ENCODE assay signal across 8 cellular contexts in the genomic region with DNA sequence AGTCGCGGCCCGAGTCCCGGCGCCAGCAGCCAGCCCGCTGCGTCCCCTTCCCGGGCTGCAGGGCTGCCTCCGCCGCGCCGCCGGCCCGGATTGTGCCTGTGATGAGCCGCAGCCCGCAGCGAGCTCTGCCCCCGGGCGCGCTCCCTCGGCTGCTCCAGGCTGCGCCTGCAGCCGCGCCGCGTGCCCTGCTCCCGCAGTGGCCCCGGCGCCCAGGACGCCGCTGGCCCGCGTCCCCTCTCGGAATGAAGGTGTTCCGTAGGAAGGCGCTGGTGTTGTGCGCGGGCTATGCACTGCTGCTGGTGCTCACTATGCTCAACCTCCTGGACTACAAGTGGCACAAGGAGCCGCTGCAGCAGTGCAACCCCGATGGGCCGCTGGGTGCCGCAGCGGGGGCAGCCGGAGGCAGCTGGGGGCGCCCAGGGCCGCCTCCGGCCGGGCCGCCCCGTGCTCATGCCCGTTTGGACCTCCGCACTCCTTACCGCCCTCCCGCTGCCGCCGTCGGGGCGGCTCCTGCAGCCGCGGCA. TPM values are rescaled to one million over a fixed set of nuclear protein-coding genes. Genes with fewer than 3 reads are reported as not detected.
DNase-seq lines count a peak whose midpoint lies in the region; ATAC-seq and TF ChIP-seq lines count a peak whose summit lies in the region.

No MANE protein-coding gene starts in this region.

- intact Hi-C loops in Right ventricle myocardium superior (cut with DNase I) (no loop called here), cardiac septum (cut with DNase I) (loop anchor here (5.0 to 10.0 kb wide), 2 partner anchors 187 to 324 kb away; no protein-coding TSS in a partner anchor)

- H3K4me1 Mint-ChIP-seq in T-helper 2 cell treated with Interferon-gamma antibody and Interleukin-4, amounts not matched to agents 5 μg/mL and 100 μg/mL, for 36 hours (ENCODE audit: low read depth), result peaks cover 55% of the 10 kb centered on the region
- peaks cover 22% of the 10 kb centered on the region for H3K4me1 Mint-ChIP-seq in memory B cell

- peak overlapping the region; percentile 67 for H3K4me3 ChIP-seq in choroid plexus epithelial cell (ENCODE audit: low read depth, low read length)

- ATAC-seq in Right ventricle myocardium superior (ENCODE audit: poor library complexity) (peak; percentile 11), HG03064 (IDR thresholded peaks at IDR 0.05; ENCODE audit: low read depth, unreplicated experiment) (peak; percentile 36), memory B cell (ENCODE audit: low read depth) (peak; percentile 45)

- peaks cover 20% of the 10 kb centered on the region for H3K36me3 Mint-ChIP-seq in T-helper 2 cell treated with Interferon-gamma antibody and Interleukin-4, amounts not matched to agents 5 μg/mL and 100 μg/mL, for 36 hours (ENCODE audit: low read depth)
- H3K36me3 Mint-ChIP-seq in memory B cell, result peaks cover 2% of the 10 kb centered on the region

- DNase-seq in Right ventricle myocardium superior (peak; percentile 41), cardiac septum (ENCODE audit: low spot score) (no peak), choroid plexus epithelial cell (ENCODE audit: low read depth) (peak; percentile 65), memory B cell (ENCODE audit: low spot score in 2 of 2) (peak in 1 of 2 donors; percentile 53), NCI-H774 (lab: John Stamatoyannopoulos, UW) (no peak)
- DNase-seq in T-helper 2 cell treated with Interferon-gamma antibody and Interleukin-4, amounts not matched to agents 5 μg/mL and 100 μg/mL, for 36 hours (ENCODE audit: low spot score), result peak; percentile 46
- peak; percentile 22 for DNase-seq in stimulated activated naive CD4-positive, alpha-beta T cell treated with Interleukin-2 at 50 U/mL for 16 hours (lab: John Stamatoyannopoulos, UW)

- H3K27ac Mint-ChIP-seq in T-helper 2 cell treated with Interferon-gamma antibody and Interleukin-4, amounts not matched to agents 5 μg/mL and 100 μg/mL, for 36 hours, result no peak overlapping the region
- no peak overlapping the region for H3K27ac Mint-ChIP-seq in memory B cell

- peaks cover 6% of the 10 kb centered on the region for H3K27me3 Mint-ChIP-seq in T-helper 2 cell treated with Interferon-gamma antibody and Interleukin-4, amounts not matched to agents 5 μg/mL and 100 μg/mL, for 36 hours (ENCODE audit: low read depth)
- no peaks in the 10 kb centered on the region for H3K27me3 Mint-ChIP-seq in memory B cell

- H3K9me3 Mint-ChIP-seq in T-helper 2 cell treated with Interferon-gamma antibody and Interleukin-4, amounts not matched to agents 5 μg/mL and 100 μg/mL, for 36 hours, result no peaks in the 10 kb centered on the region
- no peaks in the 10 kb centered on the region for H3K9me3 Mint-ChIP-seq in memory B cell

- H3K4me3 Mint-ChIP-seq in T-helper 2 cell treated with Interferon-gamma antibody and Interleukin-4, amounts not matched to agents 5 μg/mL and 100 μg/mL, for 36 hours, result peak overlapping the region; percentile 68
- peak overlapping the region; percentile 63 for H3K4me3 Mint-ChIP-seq in memory B cell

- TF ChIP-seq CTCF in choroid plexus epithelial cell (conservative IDR thresholded peaks at IDR 0.05; ENCODE audit: low read depth, low read length), result peak; percentile 15

RNA-seq across cellular contexts. Expression of a gene that starts 1.2 kb away (rescaled TPM):
- total RNA-seq in Right ventricle myocardium superior (1.7 TPM), cardiac septum (2.4 TPM)

Comparison
In these comparisons a context has a peak if more than half of its experiments do, and no peak if none do; other contexts are left out.
1. DNase-seq: peak in Right ventricle myocardium superior (single experiment), T-helper 2 cell treated with Interferon-gamma antibody and Interleukin-4, amounts not matched to agents 5 μg/mL and 100 μg/mL, for 36 hours (single experiment), choroid plexus epithelial cell (single experiment) and stimulated activated naive CD4-positive, alpha-beta T cell treated with Interleukin-2 at 50 U/mL for 16 hours (single experiment); none in cardiac septum (single experiment) and NCI-H774 (single experiment).
2. Peak in every context shown above with its lines, with median percentiles within 50 percentile points of each other: ATAC-seq.